Comparison of ENCODE assay signal across 2 cellular contexts in genomic region chr7:86280150-86280549, GRCh38.
TF ChIP-seq lines count a peak whose summit lies in the region.

No MANE protein-coding gene starts in this region.

TF ChIP-seq in HepG2, 621 proteins besides CTCF, POLR2A, EP300 and RAD21 (continued from another document):
- TF ChIP-seq MAFF (IDR thresholded peaks at IDR 0.05; ENCODE audit: low read depth, low read length) (peak; percentile 38; the same call in 1 of the 2 replicates), ZNF646 (CRISPR knock-in tag; IDR thresholded peaks at IDR 0.05) (no peak)

TF ChIP-seq in K562, 482 proteins besides CTCF, POLR2A, EP300 and RAD21 (continued from another document):
- no peak for TF ChIP-seq E2F8 (IDR thresholded peaks at IDR 0.05; ENCODE audit: low read depth, partially characterized antibody)
- TF ChIP-seq PKNOX1 (IDR thresholded peaks at IDR 0.05) = no peak
- no peak for TF ChIP-seq SMAD3 (CRISPR knock-in tag; conservative IDR thresholded peaks at IDR 0.05)
- TF ChIP-seq PPARD (CRISPR knock-in tag; IDR thresholded peaks at IDR 0.05) = no peak
- peak; percentile 55; the same call in 1 of the 2 replicates for TF ChIP-seq ZNF316 (IDR thresholded peaks at IDR 0.05)
- no peak for TF ChIP-seq KHSRP (IDR thresholded peaks at IDR 0.05)
- no peak for TF ChIP-seq ZNF695 (CRISPR knock-in tag; IDR thresholded peaks at IDR 0.05)
- no peak for TF ChIP-seq DDX20 (tag; IDR thresholded peaks at IDR 0.05; ENCODE audit: low read depth)
- no peak for TF ChIP-seq GTF2A2 (tag; IDR thresholded peaks at IDR 0.05)
- TF ChIP-seq FOXA1 (IDR thresholded peaks at IDR 0.05; ENCODE audit: borderline replicate concordance) = no peak
- TF ChIP-seq NFATC3 (IDR thresholded peaks at IDR 0.05) = no peak
- TF ChIP-seq ZBTB7A (IDR thresholded peaks at IDR 0.05; ENCODE audit: borderline replicate concordance, control insufficient read depth, low read depth, low read length) = no peak
- 0 out of 2 replicates have a peak, but pooled peaks have one; percentile 18 for TF ChIP-seq MAFG (tag; conservative IDR thresholded peaks at IDR 0.05)
